In the genomic region with DNA sequence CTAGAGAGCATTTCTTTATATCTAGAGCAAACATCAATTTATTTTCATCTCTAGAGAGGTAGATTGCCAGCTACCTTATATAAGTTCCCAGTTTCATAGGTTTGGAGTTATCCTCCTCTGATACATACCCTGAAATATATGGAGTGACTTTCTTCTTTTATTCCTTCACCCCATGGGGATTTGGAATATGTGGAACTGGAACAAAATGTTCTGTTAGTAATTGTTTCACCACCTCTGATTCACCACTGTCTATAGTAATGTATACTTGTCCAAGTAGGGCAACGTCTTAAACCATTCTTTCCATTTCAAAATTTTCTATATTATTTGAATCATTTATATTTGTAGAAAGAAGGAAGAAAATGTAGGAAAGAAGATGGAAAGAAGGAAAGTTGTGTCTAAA, we compare ENCODE assay signal across 25 cellular contexts.
"Had no signal": no experiment of that assay in that cellular context is flagged by ENCODE, and none has a peak within 500 bp of the region (broad histone marks: within the 10 kb centered on the region; RNA-seq: fewer than 3 reads in every experiment).

No MANE protein-coding gene starts in this region.

- ATAC-seq: gastrocnemius medialis; left lobe of liver; mucosa of descending colon; natural killer cell treated with Interleukin-12 subunit alpha and Interleukin-12 subunit beta and Interleukin-15 and Interleukin-18, amount 100 ng/mL, for 72 hours; sciatic nerve; stimulated activated memory B cell treated with anti-CD40 and anti-IgM and Interleukin-4, amounts not matched to agents 10 μg/mL and 1 μg/mL and 100 μg/mL, for 72 hours; stimulated activated naive CD8-positive, alpha-beta T cell treated with anti-CD3 and anti-CD28 coated beads, Interleukin-15, Interleukin-2, amounts not matched to agents 100 U/mL and 50 U/mL, for 24 hours had no signal

- DNase-seq: cerebellar nuclear complex; dorsolateral prefrontal cortex; effector CD8-positive, alpha-beta T cell; endodermal cell; foreskin fibroblast; gastrocnemius medialis; head of caudate nucleus; kidney; mucosa of descending colon; naive B cell; spleen; stimulated activated CD4-positive, alpha-beta T cell treated with anti-CD3 and anti-CD28 coated beads, Interleukin-4, amount 100 ng/mL, for 4 hours; stimulated activated naive CD8-positive, alpha-beta T cell treated with anti-CD3 and anti-CD28 coated beads, Interleukin-15, Interleukin-2, amounts not matched to agents 100 U/mL and 50 U/mL, for 24 hours; substantia nigra; testis; tibial artery had no signal

- H3K4me3 ChIP-seq: dorsolateral prefrontal cortex, esophagus muscularis mucosa, gastrocnemius medialis, lung, mucosa of descending colon, prostate gland, right atrium auricular region, skin epidermis, spleen, testis, tibial artery had no signal
